In genomic region chr2:150803689-150804398, GRCh38 we compare ENCODE assay signal across 19 cellular contexts.
DNase-seq lines count a peak whose midpoint lies in the region; ATAC-seq and TF ChIP-seq lines count a peak whose summit lies in the region.
"Had no signal": no experiment of that assay in that cellular context is flagged by ENCODE, and none has a peak within 500 bp of the region (broad histone marks: within the 10 kb centered on the region; RNA-seq: fewer than 3 reads in every experiment).

No MANE protein-coding gene starts in this region.

- H4K8ac ChIP-seq in H9 (replicated peaks; ENCODE audit: insufficient read length, low read depth, low read length), result no peak overlapping the region

- TF ChIP-seq CTCF in H9 (conservative IDR thresholded peaks at IDR 0.05) (no peak), WTC11 (IDR thresholded peaks at IDR 0.05) (no peak), endodermal cell (conservative IDR thresholded peaks at IDR 0.05) (no peak), neural progenitor cell (IDR thresholded peaks at IDR 0.05) (peak; percentile 7), mucosa of descending colon (IDR thresholded peaks at IDR 0.05) (no peak)

- no CpG with 5 or more reads among the region's 6 CpGs for WGBS in H9 (ENCODE audit: extremely low coverage, insufficient read length, low lambda C conversion rate)
- 50 to 77% methylated on average over 2 to 6 of the region's 6 CpGs for WGBS in endodermal cell (ENCODE audit: insufficient coverage in 1 of 2, insufficient read length in 1 of 2), 2 experiments

- no peaks in the 10 kb centered on the region for H4K20me1 ChIP-seq in H9 (ENCODE audit: control insufficient read depth, insufficient read depth, insufficient read length)
- H4K20me1 ChIP-seq in neural progenitor cell (ENCODE audit: low read depth), result no peaks in the 10 kb centered on the region

- no peak overlapping the region for H3K4me2 ChIP-seq in H9 (ENCODE audit: insufficient read depth, insufficient read length, low read length)
- H3K4me2 ChIP-seq in neural progenitor cell, result no peak overlapping the region

- H3K27me3 ChIP-seq in H9 (ENCODE audit: insufficient read depth, low read length), result no peaks in the 10 kb centered on the region
- no peaks in the 10 kb centered on the region for H3K27me3 ChIP-seq in endodermal cell (ENCODE audit: control insufficient read depth, insufficient read depth, low read length, poor library complexity, severe bottlenecking)
- no peaks in the 10 kb centered on the region for H3K27me3 ChIP-seq in neural progenitor cell

- H3K9me3 Mint-ChIP-seq in H9, result peaks cover 3 to 8% of the 10 kb centered on the region in 2 experiments; a peak in 4 of 5 replicates
- H3K9me3 Mint-ChIP-seq in WTC11, result peaks cover 27% of the 10 kb centered on the region
- H3K9me3 Mint-ChIP-seq in endodermal cell, result no peaks in the 10 kb centered on the region
- H3K9me3 Mint-ChIP-seq in neural progenitor cell, result no peaks in the 10 kb centered on the region

- DNase-seq in H9 (peak; percentile 37), WTC11 (ENCODE audit: low spot score) (no peak), endodermal cell (peak; percentile 71), neural progenitor cell (ENCODE audit: low spot score) (no peak), D341Med (ENCODE audit: low spot score) (no peak), mucosa of descending colon (no peak), globus pallidus (ENCODE audit: low spot score) (no peak)
- no peak for DNase-seq in activated effector memory CD4-positive, alpha-beta T cell treated with Interleukin-2 at 50 U/mL for 16 hours
- DNase-seq: C1 segment of cervical spinal cord; Calu3; CD4-positive, alpha-beta memory T cell; COR-L47; DMS153; DMS79; EL; GDM1; GM23248; HCEC 1CT had no signal

- H3K9me3 ChIP-seq in H9 (ENCODE audit: control insufficient read depth, low read depth, low read length) (peaks cover 8% of the 10 kb centered on the region), endodermal cell (ENCODE audit: control insufficient read depth, low read length) (no peaks in the 10 kb centered on the region), neural progenitor cell (ENCODE audit: low read depth) (no peaks in the 10 kb centered on the region), mucosa of descending colon (no peaks in the 10 kb centered on the region)

- H3K4me3 Mint-ChIP-seq in H9 (no peak overlapping the region), WTC11 (no peak overlapping the region), endodermal cell (no peak overlapping the region), neural progenitor cell (no peak overlapping the region)
- H3K4me3 Mint-ChIP-seq: CD4-positive, alpha-beta memory T cell had no signal

- H3K36me3 Mint-ChIP-seq in H9 (ENCODE audit: insufficient read depth in 1 of 3, low read depth in 3 of 3) (peaks cover 0 to 20% (median 11%) of the 10 kb centered on the region in 3 experiments; a peak in 6 of 7 replicates), WTC11 (peaks cover 10% of the 10 kb centered on the region), endodermal cell (ENCODE audit: low read depth) (no peaks in the 10 kb centered on the region), neural progenitor cell (no peaks in the 10 kb centered on the region)
- H3K36me3 Mint-ChIP-seq: CD4-positive, alpha-beta memory T cell had no signal

- intact Hi-C loops in mucosa of descending colon (cut with DNase I, micrococcal nuclease), result no loop called here

- H3T11ph ChIP-seq in H9 (ENCODE audit: low read length), result no peak overlapping the region

- H3K27me3 Mint-ChIP-seq in H9 (ENCODE audit: low read depth) (no peaks in the 10 kb centered on the region), WTC11 (ENCODE audit: low read depth) (no peaks in the 10 kb centered on the region; the same call in 1 of the 2 replicates), endodermal cell (ENCODE audit: insufficient read depth) (no peaks in the 10 kb centered on the region), neural progenitor cell (ENCODE audit: insufficient read depth, low read depth) (peaks cover 2% of the 10 kb centered on the region)
- H3K27me3 Mint-ChIP-seq: CD4-positive, alpha-beta memory T cell had no signal

- H3K79me2 ChIP-seq in H9 (ENCODE audit: insufficient read depth, low read length) (no peaks in the 10 kb centered on the region), neural progenitor cell (ENCODE audit: low read depth) (no peaks in the 10 kb centered on the region)

- CTCF ChIA-PET in WTC11 (lab: Charles Lee), result no interaction called here

- no peaks in the 10 kb centered on the region for H3K79me1 ChIP-seq in H9 (ENCODE audit: insufficient read depth, low read depth, low read length, poor library complexity, severe bottlenecking)

- no peak overlapping the region for H4K5ac ChIP-seq in H9 (ENCODE audit: insufficient read length, low read depth, low read length)

- no peak overlapping the region for H2BK20ac ChIP-seq in H9 (ENCODE audit: low read depth, low read length, poor library complexity, severe bottlenecking)

- H3K4ac ChIP-seq in H9 (ENCODE audit: low read depth, low read length), result no peak overlapping the region

- H3K36me3 ChIP-seq in endodermal cell (ENCODE audit: control insufficient read depth, insufficient read depth, low read length), result no peaks in the 10 kb centered on the region
- no peaks in the 10 kb centered on the region for H3K36me3 ChIP-seq in neural progenitor cell
- no peaks in the 10 kb centered on the region for H3K36me3 ChIP-seq in mucosa of descending colon (ENCODE audit: low read depth)

- H3K18ac ChIP-seq in H9 (ENCODE audit: insufficient read length, low read depth, low read length), result no peak overlapping the region

- H3K23me2 ChIP-seq in H9 (ENCODE audit: insufficient read length, low read depth, low read length, poor library complexity, severe bottlenecking), result no peaks in the 10 kb centered on the region

- no peaks in the 10 kb centered on the region for H3F3A ChIP-seq in neural progenitor cell (ENCODE audit: low read depth)

- H4K91ac ChIP-seq in H9 (ENCODE audit: insufficient read length, low read depth, low read length), result no peak overlapping the region

- no peak overlapping the region for H2BK5ac ChIP-seq in H9 (ENCODE audit: insufficient read length, low read length)

- H3K27ac Mint-ChIP-seq in H9 (peak overlapping the region in 1 of 3 experiments; percentile 5; a peak in 2 of 7 replicates), WTC11 (peak overlapping the region; percentile 77; the same call in 1 of the 2 replicates), endodermal cell (peak overlapping the region; percentile 10), neural progenitor cell (no peak overlapping the region)
- H3K27ac Mint-ChIP-seq: CD4-positive, alpha-beta memory T cell had no signal

- H3K14ac ChIP-seq in H9 (ENCODE audit: insufficient read depth, low read length), result no peak overlapping the region

- H3K4me1 ChIP-seq in H9 (ENCODE audit: insufficient read depth, low read length), result no peaks in the 10 kb centered on the region
- H3K4me1 ChIP-seq in endodermal cell (ENCODE audit: control insufficient read depth, insufficient read depth, low read length), result no peaks in the 10 kb centered on the region
- no peaks in the 10 kb centered on the region for H3K4me1 ChIP-seq in neural progenitor cell
- H3K4me1 ChIP-seq in mucosa of descending colon (ENCODE audit: low read depth), result no peaks in the 10 kb centered on the region

- H3K4me3 ChIP-seq in endodermal cell (ENCODE audit: low read length), result no peak overlapping the region
- H3K4me3 ChIP-seq in neural progenitor cell, result no peak overlapping the region
- no peak overlapping the region for H3K4me3 ChIP-seq in mucosa of descending colon
- H3K4me3 ChIP-seq: GM12878, GM23248 had no signal

- POLR2A ChIA-PET in WTC11 (lab: Charles Lee), result no interaction called here

- no peak overlapping the region for H2BK120ac ChIP-seq in H9 (ENCODE audit: low read depth, low read length, poor library complexity, severe bottlenecking)

- H2BK12ac ChIP-seq in H9 (ENCODE audit: insufficient read length, low read depth, low read length), result no peak overlapping the region

- ATAC-seq in WTC11 (peak; percentile 75), mucosa of descending colon (no peak)
- ATAC-seq: GM12878 had no signal

- no peak overlapping the region for H2BK15ac ChIP-seq in H9 (ENCODE audit: low read depth, low read length)

- no peak overlapping the region for H3K9ac ChIP-seq in H9 (ENCODE audit: extremely low read depth, insufficient read length, low read length)
- no peak overlapping the region for H3K9ac ChIP-seq in endodermal cell (ENCODE audit: extremely low read depth, low read length, poor library complexity, severe bottlenecking)
- no peak overlapping the region for H3K9ac ChIP-seq in neural progenitor cell
- H3K9ac ChIP-seq: GM23248 had no signal

- no peak overlapping the region for H3K23ac ChIP-seq in H9 (ENCODE audit: insufficient read length, low read depth, low read length)

- H3K56ac ChIP-seq in H9 (ENCODE audit: insufficient read length, low read depth, low read length), result no peak overlapping the region

- H3K27ac ChIP-seq in H9 (ENCODE audit: insufficient read length, low read depth, low read length) (no peak overlapping the region), endodermal cell (ENCODE audit: low read depth, low read length) (no peak overlapping the region), neural progenitor cell (no peak overlapping the region)
- H3K27ac ChIP-seq: GM23248 had no signal

- H2AK5ac ChIP-seq in H9 (ENCODE audit: insufficient read length, low read length), result no peak overlapping the region

- no peak overlapping the region for H2AFZ ChIP-seq in H9 (ENCODE audit: low read length)
- no peak overlapping the region for H2AFZ ChIP-seq in neural progenitor cell (replicated peaks)
- H2AFZ ChIP-seq: GM23248 had no signal

- peaks cover 2 to 5% of the 10 kb centered on the region in 2 experiments; a peak in 3 of 4 replicates for H3K4me1 Mint-ChIP-seq in H9
- H3K4me1 Mint-ChIP-seq in WTC11, result peaks cover 12% of the 10 kb centered on the region
- peaks cover 5% of the 10 kb centered on the region for H3K4me1 Mint-ChIP-seq in endodermal cell
- peaks cover 5% of the 10 kb centered on the region for H3K4me1 Mint-ChIP-seq in neural progenitor cell
- H3K4me1 Mint-ChIP-seq: CD4-positive, alpha-beta memory T cell had no signal

TF ChIP-seq in WTC11, 78 proteins besides CTCF, POLR2A, EP300 and RAD21 (continues in another document):
- TF ChIP-seq ZNF232 (CRISPR knock-in tag; IDR thresholded peaks at IDR 0.05) (no peak), ZNF416 (CRISPR knock-in tag; IDR thresholded peaks at IDR 0.05) (no peak), ZNF396 (CRISPR knock-in tag; IDR thresholded peaks at IDR 0.05; ENCODE audit: borderline replicate concordance) (no peak), ZSCAN18 (CRISPR knock-in tag; IDR thresholded peaks at IDR 0.05) (no peak), RORB (CRISPR knock-in tag; IDR thresholded peaks at IDR 0.05) (no peak)

Comparison
In these comparisons a context has a peak if more than half of its experiments do, and no peak if none do; other contexts are left out.
1. DNase-seq: peak in H9 (single experiment) and endodermal cell (single experiment); none in WTC11 (single experiment), neural progenitor cell (single experiment), D341Med (single experiment), mucosa of descending colon (0 of 3), globus pallidus (single experiment) and activated effector memory CD4-positive, alpha-beta T cell treated with Interleukin-2 at 50 U/mL for 16 hours (single experiment).